Comparison of ENCODE assay signal across 26 cellular contexts in genomic region chr1:72034827-72035226, GRCh38.
DNase-seq lines count a peak whose midpoint lies in the region; ATAC-seq and TF ChIP-seq lines count a peak whose summit lies in the region.
"Had no signal": no experiment of that assay in that cellular context is flagged by ENCODE, and none has a peak within 500 bp of the region (broad histone marks: within the 10 kb centered on the region; RNA-seq: fewer than 3 reads in every experiment).

No MANE protein-coding gene starts in this region.

- H3K9me3 ChIP-seq in iPS DF 6.9 (ENCODE audit: control insufficient read depth, insufficient read depth, low read length) = no peaks in the 10 kb centered on the region
- H3K9me3 ChIP-seq: BE2C had no signal

- peak; percentile 89 for ATAC-seq in WTC11
- ATAC-seq in natural killer cell treated with Interleukin-12 subunit alpha and Interleukin-12 subunit beta and Interleukin-15 and Interleukin-18, amount 100 ng/mL, for 72 hours = no peak
- ATAC-seq: T-cell had no signal

- no peak overlapping the region for H3K4me3 ChIP-seq in iPS DF 6.9 (ENCODE audit: low read length)
- H3K4me3 ChIP-seq: GM23248 had no signal

- TF ChIP-seq CTCF in WTC11 (IDR thresholded peaks at IDR 0.05) (no peak), GM20000 (IDR thresholded peaks at IDR 0.05; ENCODE audit: extremely low read depth, missing control alignments) (no peak)

- H3K27me3 ChIP-seq in iPS DF 6.9 (ENCODE audit: control insufficient read depth, insufficient read depth, low read length) = no peaks in the 10 kb centered on the region
- H3K27me3 ChIP-seq: BE2C had no signal

- peaks cover 41% of the 10 kb centered on the region for H3K4me1 Mint-ChIP-seq in WTC11
- no peaks in the 10 kb centered on the region for H3K4me1 Mint-ChIP-seq in natural killer cell treated with Interleukin-12 subunit alpha and Interleukin-12 subunit beta and Interleukin-15 and Interleukin-18, amount 100 ng/mL, for 72 hours (ENCODE audit: low read depth in 2 of 2)
- H3K4me1 Mint-ChIP-seq: CD14-positive monocyte; CD8-positive, alpha-beta memory T cell; T-cell had no signal

- CTCF ChIA-PET in WTC11 (lab: Charles Lee) = no interaction called here

- 0 out of 2 replicates have a peak, but pooled peaks cover 4% of the 10 kb centered on the region for H3K36me3 Mint-ChIP-seq in WTC11
- H3K36me3 Mint-ChIP-seq in natural killer cell treated with Interleukin-12 subunit alpha and Interleukin-12 subunit beta and Interleukin-15 and Interleukin-18, amount 100 ng/mL, for 72 hours = no peaks in the 10 kb centered on the region
- H3K36me3 Mint-ChIP-seq: CD14-positive monocyte; CD8-positive, alpha-beta memory T cell; T-cell had no signal

- no peaks in the 10 kb centered on the region; the same call in 1 of the 2 replicates for H3K4me1 ChIP-seq in iPS DF 6.9 (ENCODE audit: control insufficient read depth, insufficient read depth, low read length)
- H3K4me1 ChIP-seq: BE2C had no signal

- H3K36me3 ChIP-seq in iPS DF 6.9 (ENCODE audit: control insufficient read depth, insufficient read depth, low read length) = no peaks in the 10 kb centered on the region
- H3K36me3 ChIP-seq: BE2C had no signal

- DNase-seq in NCI-H748 (lab: John Stamatoyannopoulos, UW; ENCODE audit: unreplicated experiment) (peak; percentile 9), NCI-H748 treated with DMSO at 0.1 percent for 48 hours (lab: John Stamatoyannopoulos, UW) (no peak), WTC11 (ENCODE audit: low spot score) (peak; percentile 37), iPS DF 6.9 (ENCODE audit: low read depth, low spot score) (peak; percentile 31), GM20000 (ENCODE audit: low spot score) (no peak), AG08396 (ENCODE audit: low spot score) (no peak), SHP77 (lab: John Stamatoyannopoulos, UW) (no peak)
- no peak for DNase-seq in natural killer cell treated with Interleukin-12 subunit alpha and Interleukin-12 subunit beta and Interleukin-15 and Interleukin-18, amount 100 ng/mL, for 72 hours (ENCODE audit: low spot score)
- DNase-seq: BE2C; CD8-positive, alpha-beta memory T cell; DMS 273 treated with DMSO at 0.1 percent for 48 hours; DMS79; EL; GF-D8; GM23248; HCEC 1CT; KBM-7; NCI-H1105 treated with DMSO at 0.1 percent for 48 hours; NCI-H1694 treated with DMSO at 0.1 percent for 48 hours; NCI-H2227 treated with DMSO at 0.1 percent for 48 hours; NCI-H774; Right ventricle myocardium superior; RPMI8226; T-cell had no signal

- H3K9me3 Mint-ChIP-seq in WTC11 = peaks cover 9% of the 10 kb centered on the region
- H3K9me3 Mint-ChIP-seq in natural killer cell treated with Interleukin-12 subunit alpha and Interleukin-12 subunit beta and Interleukin-15 and Interleukin-18, amount 100 ng/mL, for 72 hours = peaks cover 4% of the 10 kb centered on the region

- POLR2A ChIA-PET in WTC11 (lab: Charles Lee) = no interaction called here

- H3K27ac Mint-ChIP-seq in WTC11 = peak overlapping the region; percentile 91
- H3K27ac Mint-ChIP-seq in natural killer cell treated with Interleukin-12 subunit alpha and Interleukin-12 subunit beta and Interleukin-15 and Interleukin-18, amount 100 ng/mL, for 72 hours = no peak overlapping the region
- H3K27ac Mint-ChIP-seq: CD14-positive monocyte; CD8-positive, alpha-beta memory T cell; T-cell had no signal

- H3K27ac ChIP-seq in iPS DF 6.9 (ENCODE audit: low read length) = no peak overlapping the region
- H3K27ac ChIP-seq: 22Rv1, GM23248 had no signal

- H3K27me3 Mint-ChIP-seq in WTC11 (ENCODE audit: low read depth) = no peaks in the 10 kb centered on the region
- no peaks in the 10 kb centered on the region for H3K27me3 Mint-ChIP-seq in natural killer cell treated with Interleukin-12 subunit alpha and Interleukin-12 subunit beta and Interleukin-15 and Interleukin-18, amount 100 ng/mL, for 72 hours
- H3K27me3 Mint-ChIP-seq: CD8-positive, alpha-beta memory T cell; T-cell had no signal

- WGBS in iPS DF 6.9 (ENCODE audit: insufficient coverage, insufficient read length) = no CpG with 5 or more reads among the region's 9 CpGs

- no peak overlapping the region for H3K4me3 Mint-ChIP-seq in WTC11
- no peak overlapping the region for H3K4me3 Mint-ChIP-seq in natural killer cell treated with Interleukin-12 subunit alpha and Interleukin-12 subunit beta and Interleukin-15 and Interleukin-18, amount 100 ng/mL, for 72 hours
- H3K4me3 Mint-ChIP-seq: CD14-positive monocyte; CD8-positive, alpha-beta memory T cell; T-cell had no signal

TF ChIP-seq in WTC11, 78 proteins besides CTCF, POLR2A, EP300 and RAD21 (continues in another document):
- TF ChIP-seq ATF1 (CRISPR knock-in tag; IDR thresholded peaks at IDR 0.05) = no peak
- TF ChIP-seq ZSCAN18 (CRISPR knock-in tag; IDR thresholded peaks at IDR 0.05) = peak; percentile 85; the same call in 1 of the 2 replicates
- TF ChIP-seq, protein P1, sequence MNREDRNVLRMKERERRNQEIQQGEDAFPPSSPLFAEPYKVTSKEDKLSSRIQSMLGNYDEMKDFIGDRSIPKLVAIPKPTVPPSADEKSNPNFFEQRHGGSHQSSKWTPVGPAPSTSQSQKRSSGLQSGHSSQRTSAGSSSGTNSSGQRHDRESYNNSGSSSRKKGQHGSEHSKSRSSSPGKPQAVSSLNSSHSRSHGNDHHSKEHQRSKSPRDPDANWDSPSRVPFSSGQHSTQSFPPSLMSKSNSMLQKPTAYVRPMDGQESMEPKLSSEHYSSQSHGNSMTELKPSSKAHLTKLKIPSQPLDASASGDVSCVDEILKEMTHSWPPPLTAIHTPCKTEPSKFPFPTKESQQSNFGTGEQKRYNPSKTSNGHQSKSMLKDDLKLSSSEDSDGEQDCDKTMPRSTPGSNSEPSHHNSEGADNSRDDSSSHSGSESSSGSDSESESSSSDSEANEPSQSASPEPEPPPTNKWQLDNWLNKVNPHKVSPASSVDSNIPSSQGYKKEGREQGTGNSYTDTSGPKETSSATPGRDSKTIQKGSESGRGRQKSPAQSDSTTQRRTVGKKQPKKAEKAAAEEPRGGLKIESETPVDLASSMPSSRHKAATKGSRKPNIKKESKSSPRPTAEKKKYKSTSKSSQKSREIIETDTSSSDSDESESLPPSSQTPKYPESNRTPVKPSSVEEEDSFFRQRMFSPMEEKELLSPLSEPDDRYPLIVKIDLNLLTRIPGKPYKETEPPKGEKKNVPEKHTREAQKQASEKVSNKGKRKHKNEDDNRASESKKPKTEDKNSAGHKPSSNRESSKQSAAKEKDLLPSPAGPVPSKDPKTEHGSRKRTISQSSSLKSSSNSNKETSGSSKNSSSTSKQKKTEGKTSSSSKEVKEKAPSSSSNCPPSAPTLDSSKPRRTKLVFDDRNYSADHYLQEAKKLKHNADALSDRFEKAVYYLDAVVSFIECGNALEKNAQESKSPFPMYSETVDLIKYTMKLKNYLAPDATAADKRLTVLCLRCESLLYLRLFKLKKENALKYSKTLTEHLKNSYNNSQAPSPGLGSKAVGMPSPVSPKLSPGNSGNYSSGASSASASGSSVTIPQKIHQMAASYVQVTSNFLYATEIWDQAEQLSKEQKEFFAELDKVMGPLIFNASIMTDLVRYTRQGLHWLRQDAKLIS (CRISPR knock-in tag; IDR thresholded peaks at IDR 0.05; ENCODE audit: borderline replicate concordance) = 0 out of 2 replicates have a peak, but pooled peaks have one; percentile 27
- TF ChIP-seq GTF2I (CRISPR knock-in tag; conservative IDR thresholded peaks at IDR 0.05) = no peak
- TF ChIP-seq FOXK1 (CRISPR knock-in tag; IDR thresholded peaks at IDR 0.05) = no peak
- TF ChIP-seq NR3C1 (CRISPR knock-in tag; conservative IDR thresholded peaks at IDR 0.05; ENCODE audit: low read depth) = no peak
- no peak for TF ChIP-seq GRHL2 (CRISPR knock-in tag; IDR thresholded peaks at IDR 0.05; ENCODE audit: insufficient replicate concordance, severe bottlenecking)
- peak; percentile 57; the same call in 1 of the 2 replicates for TF ChIP-seq ERG (CRISPR knock-in tag; IDR thresholded peaks at IDR 0.05)
- TF ChIP-seq, protein P2, sequence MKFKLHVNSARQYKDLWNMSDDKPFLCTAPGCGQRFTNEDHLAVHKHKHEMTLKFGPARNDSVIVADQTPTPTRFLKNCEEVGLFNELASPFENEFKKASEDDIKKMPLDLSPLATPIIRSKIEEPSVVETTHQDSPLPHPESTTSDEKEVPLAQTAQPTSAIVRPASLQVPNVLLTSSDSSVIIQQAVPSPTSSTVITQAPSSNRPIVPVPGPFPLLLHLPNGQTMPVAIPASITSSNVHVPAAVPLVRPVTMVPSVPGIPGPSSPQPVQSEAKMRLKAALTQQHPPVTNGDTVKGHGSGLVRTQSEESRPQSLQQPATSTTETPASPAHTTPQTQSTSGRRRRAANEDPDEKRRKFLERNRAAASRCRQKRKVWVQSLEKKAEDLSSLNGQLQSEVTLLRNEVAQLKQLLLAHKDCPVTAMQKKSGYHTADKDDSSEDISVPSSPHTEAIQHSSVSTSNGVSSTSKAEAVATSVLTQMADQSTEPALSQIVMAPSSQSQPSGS (CRISPR knock-in tag; IDR thresholded peaks at IDR 0.05; ENCODE audit: borderline replicate concordance, low read depth) = no peak

Comparison
In these comparisons a context has a peak if more than half of its experiments do, and no peak if none do; other contexts are left out.
1. DNase-seq: peak in NCI-H748 (single experiment), WTC11 (single experiment) and iPS DF 6.9 (single experiment); none in NCI-H748 treated with DMSO at 0.1 percent for 48 hours (single experiment), GM20000 (single experiment), AG08396 (single experiment), SHP77 (0 of 2) and natural killer cell treated with Interleukin-12 subunit alpha and Interleukin-12 subunit beta and Interleukin-15 and Interleukin-18, amount 100 ng/mL, for 72 hours (single experiment).